Comparison of ENCODE assay signal across 1 cellular context in genomic region chr6:108482559-108482958, GRCh38.
TF ChIP-seq lines count a peak whose summit lies in the region.

No MANE protein-coding gene starts in this region.

TF ChIP-seq in HepG2, 621 proteins besides CTCF, POLR2A, EP300 and RAD21 (continued from another document):
- TF ChIP-seq ZHX1 (CRISPR knock-in tag; IDR thresholded peaks at IDR 0.05; ENCODE audit: low read depth): no peak
